ENCODE assay signal across 4 cellular contexts in the genomic region with DNA sequence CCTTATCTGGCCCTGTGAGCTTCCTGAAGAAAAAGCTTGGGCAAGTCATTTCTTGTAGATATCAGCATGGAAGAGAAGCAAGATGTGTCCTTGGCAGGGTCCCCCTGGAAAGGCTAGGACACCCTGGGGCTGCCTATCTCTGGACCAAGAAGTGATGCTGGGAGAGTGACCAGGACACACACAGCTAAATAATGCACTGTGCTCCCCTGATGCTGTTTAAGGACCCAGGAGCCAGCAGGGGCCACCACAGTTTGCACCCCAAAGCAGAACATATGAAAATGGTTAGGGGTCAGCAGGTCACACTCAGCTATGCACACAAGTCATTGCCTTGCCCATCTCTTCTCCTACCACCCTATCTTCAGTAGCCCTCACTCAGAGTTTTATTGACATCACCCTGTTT. TPM values are rescaled to one million over a fixed set of nuclear protein-coding genes. Genes with fewer than 3 reads are reported as not detected.
"Had no signal": no experiment of that assay in that cellular context is flagged by ENCODE, and none has a peak within 500 bp of the region (broad histone marks: within the 10 kb centered on the region; RNA-seq: fewer than 3 reads in every experiment).

No MANE protein-coding gene starts in this region.

- ATAC-seq: GM12878 had no signal

- H3K4me3 ChIP-seq: GM12878 had no signal

- DNase-seq: GDM1, GF-D8 had no signal

RNA-seq across cellular contexts. Expression of gene GPR26, which starts 47.9 kb away (rescaled TPM):
- total RNA-seq: G401 had no signal
